1 cellular context compared by ENCODE assay signal in the genomic region with DNA sequence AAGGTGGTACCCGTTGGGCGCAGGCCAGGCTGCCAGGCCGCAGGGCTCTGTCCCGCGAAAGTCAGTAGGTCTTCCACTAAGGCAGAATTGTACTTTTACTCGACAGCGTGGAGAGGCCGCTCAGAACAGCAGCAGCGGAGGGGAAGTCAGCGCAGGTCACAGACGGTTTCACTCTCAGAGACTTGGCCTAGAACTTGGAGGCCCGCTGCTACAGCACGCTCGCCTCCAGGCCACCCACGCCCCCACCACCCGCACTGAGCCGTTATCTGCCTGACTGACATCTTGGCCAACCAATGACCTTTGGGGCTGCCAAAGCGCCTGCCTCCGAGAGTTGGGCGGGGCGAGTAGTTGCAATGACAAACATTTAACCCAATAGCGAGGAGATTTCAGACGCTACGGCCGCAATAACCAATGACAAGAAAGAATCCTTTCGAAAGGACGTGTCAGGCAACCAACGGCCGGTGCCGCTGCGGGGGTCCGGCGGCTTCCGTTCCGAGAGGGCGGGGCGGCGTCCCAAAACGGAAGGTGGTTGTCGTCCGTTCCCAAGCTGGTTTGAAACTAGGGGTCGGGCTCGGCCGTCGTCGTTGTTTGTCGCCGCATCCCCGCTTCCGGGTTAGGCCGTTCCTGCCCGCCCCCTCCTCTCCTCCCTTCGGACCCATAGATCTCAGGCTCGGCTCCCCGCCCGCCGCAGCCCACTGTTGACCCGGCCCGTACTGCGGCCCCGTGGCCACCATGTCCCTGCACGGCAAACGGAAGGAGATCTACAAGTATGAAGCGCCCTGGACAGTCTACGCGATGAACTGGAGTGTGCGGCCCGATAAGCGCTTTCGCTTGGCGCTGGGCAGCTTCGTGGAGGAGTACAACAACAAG.
TF ChIP-seq lines count a peak whose summit lies in the region.

Gene DCAF7, plus strand, starts transcription at position 532 of the 870 bp plus-strand sequence. Its CDS starts 201 bp downstream, at position 733.

TF ChIP-seq in K562, 482 proteins besides CTCF, POLR2A, EP300 and RAD21 (continued from another document and continues in another):
- 0 out of 2 replicates have a peak, but pooled peaks have one; percentile 26 for TF ChIP-seq KLF13 (tag; IDR thresholded peaks at IDR 0.05; ENCODE audit: borderline replicate concordance, low read depth)
- no peak for TF ChIP-seq ZBTB17 (CRISPR knock-in tag; IDR thresholded peaks at IDR 0.05)
- no peak for TF ChIP-seq ZNF217 (CRISPR knock-in tag; IDR thresholded peaks at IDR 0.05)
- no peak for TF ChIP-seq GTF2A2 (tag; IDR thresholded peaks at IDR 0.05)
- no peak for TF ChIP-seq ZSCAN32 (CRISPR knock-in tag; IDR thresholded peaks at IDR 0.05)
- TF ChIP-seq ZNF445 (CRISPR knock-in tag; IDR thresholded peaks at IDR 0.05; ENCODE audit: low read depth), result no peak
- no peak for TF ChIP-seq IRF1 (CRISPR knock-in tag; IDR thresholded peaks at IDR 0.05; ENCODE audit: borderline replicate concordance)
- no peak for TF ChIP-seq MCM7 (IDR thresholded peaks at IDR 0.05)
- peak; percentile 20; the same call in 1 of the 2 replicates for TF ChIP-seq ZBED1 (IDR thresholded peaks at IDR 0.05)
- TF ChIP-seq, protein P1, sequence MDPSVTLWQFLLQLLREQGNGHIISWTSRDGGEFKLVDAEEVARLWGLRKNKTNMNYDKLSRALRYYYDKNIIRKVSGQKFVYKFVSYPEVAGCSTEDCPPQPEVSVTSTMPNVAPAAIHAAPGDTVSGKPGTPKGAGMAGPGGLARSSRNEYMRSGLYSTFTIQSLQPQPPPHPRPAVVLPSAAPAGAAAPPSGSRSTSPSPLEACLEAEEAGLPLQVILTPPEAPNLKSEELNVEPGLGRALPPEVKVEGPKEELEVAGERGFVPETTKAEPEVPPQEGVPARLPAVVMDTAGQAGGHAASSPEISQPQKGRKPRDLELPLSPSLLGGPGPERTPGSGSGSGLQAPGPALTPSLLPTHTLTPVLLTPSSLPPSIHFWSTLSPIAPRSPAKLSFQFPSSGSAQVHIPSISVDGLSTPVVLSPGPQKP (CRISPR knock-in tag; IDR thresholded peaks at IDR 0.05), result no peak
- TF ChIP-seq FOXK1 (CRISPR knock-in tag; IDR thresholded peaks at IDR 0.05; ENCODE audit: borderline replicate concordance), result no peak
- TF ChIP-seq MYBL2 (IDR thresholded peaks at IDR 0.05; ENCODE audit: low read depth), result peak; percentile 94
- TF ChIP-seq MYBL2 (CRISPR knock-in tag; IDR thresholded peaks at IDR 0.05; ENCODE audit: borderline replicate concordance), result no peak
- TF ChIP-seq, protein P2, sequence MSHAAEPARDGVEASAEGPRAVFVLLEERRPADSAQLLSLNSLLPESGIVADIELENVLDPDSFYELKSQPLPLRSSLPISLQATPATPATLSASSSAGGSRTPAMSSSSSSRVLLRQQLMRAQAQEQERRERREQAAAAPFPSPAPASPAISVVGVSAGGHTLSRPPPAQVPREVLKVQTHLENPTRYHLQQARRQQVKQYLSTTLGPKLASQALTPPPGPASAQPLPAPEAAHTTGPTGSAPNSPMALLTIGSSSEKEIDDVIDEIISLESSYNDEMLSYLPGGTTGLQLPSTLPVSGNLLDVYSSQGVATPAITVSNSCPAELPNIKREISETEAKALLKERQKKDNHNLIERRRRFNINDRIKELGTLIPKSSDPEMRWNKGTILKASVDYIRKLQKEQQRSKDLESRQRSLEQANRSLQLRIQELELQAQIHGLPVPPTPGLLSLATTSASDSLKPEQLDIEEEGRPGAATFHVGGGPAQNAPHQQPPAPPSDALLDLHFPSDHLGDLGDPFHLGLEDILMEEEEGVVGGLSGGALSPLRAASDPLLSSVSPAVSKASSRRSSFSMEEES (CRISPR knock-in tag; IDR thresholded peaks at IDR 0.05), result no peak
- TF ChIP-seq ZNF165 (CRISPR knock-in tag; IDR thresholded peaks at IDR 0.05; ENCODE audit: borderline replicate concordance), result no peak
- TF ChIP-seq, protein P3, sequence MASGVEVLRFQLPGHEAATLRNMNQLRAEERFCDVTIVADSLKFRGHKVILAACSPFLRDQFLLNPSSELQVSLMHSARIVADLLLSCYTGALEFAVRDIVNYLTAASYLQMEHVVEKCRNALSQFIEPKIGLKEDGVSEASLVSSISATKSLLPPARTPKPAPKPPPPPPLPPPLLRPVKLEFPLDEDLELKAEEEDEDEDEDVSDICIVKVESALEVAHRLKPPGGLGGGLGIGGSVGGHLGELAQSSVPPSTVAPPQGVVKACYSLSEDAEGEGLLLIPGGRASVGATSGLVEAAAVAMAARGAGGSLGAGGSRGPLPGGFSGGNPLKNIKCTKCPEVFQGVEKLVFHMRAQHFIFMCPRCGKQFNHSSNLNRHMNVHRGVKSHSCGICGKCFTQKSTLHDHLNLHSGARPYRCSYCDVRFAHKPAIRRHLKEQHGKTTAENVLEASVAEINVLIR (CRISPR knock-in tag; IDR thresholded peaks at IDR 0.05), result 0 out of 2 replicates have a peak, but pooled peaks have one; percentile 12
- no peak for TF ChIP-seq NR0B1 (IDR thresholded peaks at IDR 0.05; ENCODE audit: partially characterized antibody)
- peak; percentile 95 for TF ChIP-seq ELF1 (tag; IDR thresholded peaks at IDR 0.05)
- TF ChIP-seq TCF7 (IDR thresholded peaks at IDR 0.05; ENCODE audit: borderline replicate concordance), result 0 out of 2 replicates have a peak, but pooled peaks have one; percentile 22
- TF ChIP-seq DMBX1 (CRISPR knock-in tag; IDR thresholded peaks at IDR 0.05; ENCODE audit: borderline replicate concordance), result no peak
- TF ChIP-seq, protein P4, sequence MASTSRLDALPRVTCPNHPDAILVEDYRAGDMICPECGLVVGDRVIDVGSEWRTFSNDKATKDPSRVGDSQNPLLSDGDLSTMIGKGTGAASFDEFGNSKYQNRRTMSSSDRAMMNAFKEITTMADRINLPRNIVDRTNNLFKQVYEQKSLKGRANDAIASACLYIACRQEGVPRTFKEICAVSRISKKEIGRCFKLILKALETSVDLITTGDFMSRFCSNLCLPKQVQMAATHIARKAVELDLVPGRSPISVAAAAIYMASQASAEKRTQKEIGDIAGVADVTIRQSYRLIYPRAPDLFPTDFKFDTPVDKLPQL (IDR thresholded peaks at IDR 0.05; ENCODE audit: extremely low read depth, insufficient read length), result no peak
- TF ChIP-seq BRD9 (IDR thresholded peaks at IDR 0.05; ENCODE audit: low read depth, partially characterized antibody), result peak; percentile 27
- TF ChIP-seq NFXL1 (CRISPR knock-in tag; IDR thresholded peaks at IDR 0.05), result no peak
- TF ChIP-seq CBFA2T3 (IDR thresholded peaks at IDR 0.05), result no peak; the same call in 1 of the 2 replicates
- no peak for TF ChIP-seq HOXB6 (CRISPR knock-in tag; IDR thresholded peaks at IDR 0.05; ENCODE audit: borderline replicate concordance)
- TF ChIP-seq SLC30A9 (CRISPR knock-in tag; IDR thresholded peaks at IDR 0.05), result no peak
- TF ChIP-seq ARNT (IDR thresholded peaks at IDR 0.05), result no peak
- no peak for TF ChIP-seq ZNF707 (CRISPR knock-in tag; conservative IDR thresholded peaks at IDR 0.05)
- TF ChIP-seq, protein P5, sequence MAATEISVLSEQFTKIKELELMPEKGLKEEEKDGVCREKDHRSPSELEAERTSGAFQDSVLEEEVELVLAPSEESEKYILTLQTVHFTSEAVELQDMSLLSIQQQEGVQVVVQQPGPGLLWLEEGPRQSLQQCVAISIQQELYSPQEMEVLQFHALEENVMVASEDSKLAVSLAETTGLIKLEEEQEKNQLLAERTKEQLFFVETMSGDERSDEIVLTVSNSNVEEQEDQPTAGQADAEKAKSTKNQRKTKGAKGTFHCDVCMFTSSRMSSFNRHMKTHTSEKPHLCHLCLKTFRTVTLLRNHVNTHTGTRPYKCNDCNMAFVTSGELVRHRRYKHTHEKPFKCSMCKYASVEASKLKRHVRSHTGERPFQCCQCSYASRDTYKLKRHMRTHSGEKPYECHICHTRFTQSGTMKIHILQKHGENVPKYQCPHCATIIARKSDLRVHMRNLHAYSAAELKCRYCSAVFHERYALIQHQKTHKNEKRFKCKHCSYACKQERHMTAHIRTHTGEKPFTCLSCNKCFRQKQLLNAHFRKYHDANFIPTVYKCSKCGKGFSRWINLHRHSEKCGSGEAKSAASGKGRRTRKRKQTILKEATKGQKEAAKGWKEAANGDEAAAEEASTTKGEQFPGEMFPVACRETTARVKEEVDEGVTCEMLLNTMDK (IDR thresholded peaks at IDR 0.05; ENCODE audit: borderline replicate concordance, insufficient read depth, low read depth, low read length, poor library complexity, severe bottlenecking), result no peak
- peak; percentile 95 for TF ChIP-seq CXXC5 (CRISPR knock-in tag; IDR thresholded peaks at IDR 0.05)
- TF ChIP-seq SETDB1 (IDR thresholded peaks at IDR 0.05; ENCODE audit: low read length), result no peak
- TF ChIP-seq TBP (optimal IDR thresholded peaks at IDR 0.05; ENCODE audit: low read depth, low read length), result peak; percentile 68
- no peak for TF ChIP-seq HMBOX1 (IDR thresholded peaks at IDR 0.05)
- no peak for TF ChIP-seq ZNF277 (CRISPR knock-in tag; IDR thresholded peaks at IDR 0.05; ENCODE audit: borderline replicate concordance)
- TF ChIP-seq, protein P6, sequence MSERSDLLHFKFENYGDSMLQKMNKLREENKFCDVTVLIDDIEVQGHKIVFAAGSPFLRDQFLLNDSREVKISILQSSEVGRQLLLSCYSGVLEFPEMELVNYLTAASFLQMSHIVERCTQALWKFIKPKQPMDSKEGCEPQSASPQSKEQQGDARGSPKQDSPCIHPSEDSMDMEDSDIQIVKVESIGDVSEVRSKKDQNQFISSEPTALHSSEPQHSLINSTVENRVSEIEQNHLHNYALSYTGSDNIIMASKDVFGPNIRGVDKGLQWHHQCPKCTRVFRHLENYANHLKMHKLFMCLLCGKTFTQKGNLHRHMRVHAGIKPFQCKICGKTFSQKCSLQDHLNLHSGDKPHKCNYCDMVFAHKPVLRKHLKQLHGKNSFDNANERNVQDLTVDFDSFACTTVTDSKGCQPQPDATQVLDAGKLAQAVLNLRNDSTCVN (CRISPR knock-in tag; IDR thresholded peaks at IDR 0.05), result no peak
- TF ChIP-seq, protein P7, sequence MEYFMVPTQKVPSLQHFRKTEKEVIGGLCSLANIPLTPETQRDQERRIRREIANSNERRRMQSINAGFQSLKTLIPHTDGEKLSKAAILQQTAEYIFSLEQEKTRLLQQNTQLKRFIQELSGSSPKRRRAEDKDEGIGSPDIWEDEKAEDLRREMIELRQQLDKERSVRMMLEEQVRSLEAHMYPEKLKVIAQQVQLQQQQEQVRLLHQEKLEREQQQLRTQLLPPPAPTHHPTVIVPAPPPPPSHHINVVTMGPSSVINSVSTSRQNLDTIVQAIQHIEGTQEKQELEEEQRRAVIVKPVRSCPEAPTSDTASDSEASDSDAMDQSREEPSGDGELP (CRISPR knock-in tag; IDR thresholded peaks at IDR 0.05; ENCODE audit: borderline replicate concordance), result peak; percentile 62; the same call in 1 of the 2 replicates
- TF ChIP-seq SP2 (IDR thresholded peaks at IDR 0.05; ENCODE audit: extremely low read depth, low read depth, low read length, poor library complexity, severe bottlenecking), result peak; percentile 96
